ENCODE assay signal across 14 cellular contexts in the genomic region with DNA sequence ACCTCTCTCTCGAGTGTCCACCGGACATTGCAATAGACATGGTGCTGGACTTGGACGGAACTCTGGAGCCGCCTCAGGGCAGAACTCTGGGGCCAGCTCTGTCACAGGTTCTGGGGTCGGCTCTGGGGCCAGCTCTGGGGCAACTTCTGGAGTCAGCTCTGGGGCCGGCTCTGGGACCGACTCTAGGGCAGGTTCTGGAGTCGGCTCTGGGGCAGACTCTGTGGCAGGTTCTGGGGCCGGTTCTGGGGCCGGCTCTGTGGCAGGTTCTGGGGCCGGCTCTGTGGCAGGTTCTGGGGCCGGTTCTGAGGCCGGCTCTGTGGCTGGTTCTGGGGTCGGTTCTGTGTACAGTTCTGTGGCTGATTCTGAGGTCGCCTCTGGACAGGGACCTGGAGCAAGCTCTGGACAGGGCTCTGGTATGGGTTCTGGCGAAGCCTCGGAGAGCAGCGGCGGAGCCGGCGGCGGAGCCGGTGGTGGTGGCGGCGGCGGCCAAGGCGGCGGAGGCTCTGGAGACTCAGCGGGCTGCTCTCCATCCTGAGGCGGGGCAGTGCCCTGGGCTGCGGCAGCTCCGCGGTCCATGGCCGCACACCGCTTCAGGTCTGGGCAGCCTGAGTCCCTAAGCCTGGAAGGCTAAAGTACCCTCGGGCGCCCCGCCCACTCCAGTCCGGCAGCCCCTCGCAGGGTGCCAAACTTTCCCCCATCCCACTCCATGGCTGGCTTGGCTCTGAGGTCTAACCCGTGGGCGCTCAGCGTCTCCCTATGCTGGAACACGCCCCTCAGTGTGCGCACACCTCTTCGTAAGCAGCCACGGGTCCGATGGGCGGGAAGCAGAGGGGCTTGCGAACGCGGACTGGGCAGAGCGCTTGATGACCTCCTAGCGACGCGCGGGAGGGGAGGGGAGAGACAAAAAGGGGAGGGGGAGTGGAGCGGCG. TPM values are rescaled to one million over a fixed set of nuclear protein-coding genes. Genes with fewer than 3 reads are reported as not detected.
DNase-seq lines count a peak whose midpoint lies in the region; ATAC-seq, FAIRE-seq and TF ChIP-seq lines count a peak whose summit lies in the region.
"Had no signal": no experiment of that assay in that cellular context is flagged by ENCODE, and none has a peak within 500 bp of the region (broad histone marks: within the 10 kb centered on the region; RNA-seq: fewer than 3 reads in every experiment).

A gene with protein sequence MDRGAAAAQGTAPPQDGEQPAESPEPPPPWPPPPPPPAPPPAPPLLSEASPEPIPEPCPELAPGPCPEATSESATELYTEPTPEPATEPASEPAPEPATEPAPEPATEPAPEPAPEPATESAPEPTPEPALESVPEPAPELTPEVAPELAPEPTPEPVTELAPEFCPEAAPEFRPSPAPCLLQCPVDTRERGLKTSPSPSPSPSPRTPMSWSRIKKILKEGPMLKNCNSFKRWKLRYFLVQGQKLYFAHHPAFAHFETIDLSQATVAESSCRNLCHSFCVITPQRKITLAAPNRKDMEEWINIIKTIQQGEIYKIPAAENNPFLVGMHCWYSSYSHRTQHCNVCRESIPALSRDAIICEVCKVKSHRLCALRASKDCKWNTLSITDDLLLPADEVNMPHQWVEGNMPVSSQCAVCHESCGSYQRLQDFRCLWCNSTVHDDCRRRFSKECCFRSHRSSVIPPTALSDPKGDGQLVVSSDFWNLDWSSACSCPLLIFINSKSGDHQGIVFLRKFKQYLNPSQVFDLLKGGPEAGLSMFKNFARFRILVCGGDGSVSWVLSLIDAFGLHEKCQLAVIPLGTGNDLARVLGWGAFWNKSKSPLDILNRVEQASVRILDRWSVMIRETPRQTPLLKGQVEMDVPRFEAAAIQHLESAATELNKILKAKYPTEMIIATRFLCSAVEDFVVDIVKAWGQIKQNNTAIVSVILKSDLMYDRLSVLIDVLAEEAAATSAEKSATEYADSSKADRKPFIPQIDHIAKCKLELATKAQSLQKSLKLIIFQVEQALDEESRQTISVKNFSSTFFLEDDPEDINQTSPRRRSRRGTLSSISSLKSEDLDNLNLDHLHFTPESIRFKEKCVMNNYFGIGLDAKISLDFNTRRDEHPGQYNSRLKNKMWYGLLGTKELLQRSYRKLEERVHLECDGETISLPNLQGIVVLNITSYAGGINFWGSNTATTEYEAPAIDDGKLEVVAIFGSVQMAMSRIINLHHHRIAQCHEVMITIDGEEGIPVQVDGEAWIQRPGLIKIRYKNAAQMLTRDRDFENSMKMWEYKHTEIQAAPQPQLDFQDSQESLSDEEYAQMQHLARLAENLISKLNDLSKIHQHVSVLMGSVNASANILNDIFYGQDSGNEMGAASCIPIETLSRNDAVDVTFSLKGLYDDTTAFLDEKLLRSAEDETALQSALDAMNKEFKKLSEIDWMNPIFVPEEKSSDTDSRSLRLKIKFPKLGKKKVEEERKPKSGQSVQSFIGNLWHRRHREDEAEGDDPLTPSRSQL (minus strand): TSS at position 723 of the 929 bp plus-strand sequence. CDS start 147 bp downstream, at position 576.

- no CpG with 5 or more reads among the region's 59 CpGs for WGBS in H1 (ENCODE audit: extremely low coverage in 1 of 2, insufficient coverage in 1 of 2, insufficient read length in 1 of 2, insufficient replicate concordance in 2 of 2, low coverage in 1 of 2, low lambda C conversion rate in 2 of 2, missing lambda C conversion rate in 1 of 2), 2 experiments

- H3K4me3 ChIP-seq in BE2C (ENCODE audit: low read depth, low read length) = peak within 1 kb of the TSS; percentile 48
- peak within 1 kb of the TSS; percentile 57 for H3K4me3 ChIP-seq in HUES6 (ENCODE audit: low read depth, low read length)
- H3K4me3 ChIP-seq in H1 (ENCODE audit: extremely low read depth in 1 of 4, insufficient read depth in 2 of 4, low read depth in 3 of 4, low read length in 4 of 4) = peak within 1 kb of the TSS; percentile 48 to 70 (median 51)

- no peak within 1 kb of the TSS for H2BK5ac ChIP-seq in H1 (ENCODE audit: low read depth, low read length)

- peaks cover 0 to 3% of the 10 kb centered on the region in 2 experiments for H4K20me1 ChIP-seq in H1 (replicated peaks in 1 of 2; ENCODE audit: control insufficient read depth in 1 of 2, insufficient read depth in 2 of 2, low read length in 2 of 2)

- no peak for TF ChIP-seq EP300 in H1 (IDR thresholded peaks at IDR 0.05; ENCODE audit: borderline replicate concordance in 1 of 2, low read depth in 2 of 2, low read length in 2 of 2)

- H3K4me1 Mint-ChIP-seq in natural killer cell = peaks cover 8 to 19% of the 10 kb centered on the region in 2 donors

- H3K79me2 ChIP-seq in H1 (ENCODE audit: control insufficient read depth in 1 of 2, insufficient read depth in 2 of 2, low read length in 2 of 2) = no peaks in the 10 kb centered on the region

- intact Hi-C loops in natural killer cell (cut with micrococcal nuclease) = no loop called here

- no peak within 1 kb of the TSS for H4K8ac ChIP-seq in H1 (ENCODE audit: extremely low read depth, insufficient read depth, low read length)

- peaks cover 28 to 63% of the 10 kb centered on the region in 2 donors for H3K27me3 Mint-ChIP-seq in natural killer cell (ENCODE audit: low read depth in 2 of 2)

- TF ChIP-seq POLR2A in H1 (IDR thresholded peaks at IDR 0.05; ENCODE audit: control extremely low read depth in 1 of 2, low read depth in 2 of 2, low read length in 2 of 2) = no peak

- H2BK15ac ChIP-seq in H1 (ENCODE audit: low read length) = no peak within 1 kb of the TSS

- no peaks in the 10 kb centered on the region for H3K36me3 ChIP-seq in BE2C
- H3K36me3 ChIP-seq in HUES6 (ENCODE audit: control insufficient read depth, insufficient read depth, low read length) = no peaks in the 10 kb centered on the region
- H3K36me3 ChIP-seq in H1 (ENCODE audit: control insufficient read depth in 2 of 4, insufficient read depth in 4 of 4, low read length in 3 of 4) = no peaks in the 10 kb centered on the region
- H3K36me3 ChIP-seq: tibial artery had no signal

- no peak within 1 kb of the TSS for H4K91ac ChIP-seq in H1 (replicated peaks; ENCODE audit: insufficient read length, low read length)

- H2AK5ac ChIP-seq in H1 (ENCODE audit: low read depth, low read length) = no peak within 1 kb of the TSS

- peak within 1 kb of the TSS; percentile 91 to 99 for H3K4me2 ChIP-seq in H1 (ENCODE audit: insufficient read depth in 1 of 2, low read depth in 2 of 2, low read length in 2 of 2)

- ATAC-seq in natural killer cell (peak; percentile 59 to 71 (median 67)), HG03432 (IDR thresholded peaks at IDR 0.05; ENCODE audit: unreplicated experiment) (no peak), HG02642 (IDR thresholded peaks at IDR 0.05; ENCODE audit: poor library complexity, unreplicated experiment) (no peak)

- no peaks in the 10 kb centered on the region for H3K79me1 ChIP-seq in H1 (ENCODE audit: low read depth, low read length)

- H2BK20ac ChIP-seq in H1 (ENCODE audit: low read length) = no peak within 1 kb of the TSS

- no peak within 1 kb of the TSS for H4K5ac ChIP-seq in H1 (ENCODE audit: insufficient read length, low read depth, low read length)

- no peak within 1 kb of the TSS for H3K14ac ChIP-seq in H1 (ENCODE audit: insufficient read length)

- H3K4ac ChIP-seq in H1 (replicated peaks; ENCODE audit: insufficient read length, low read depth, low read length) = no peak within 1 kb of the TSS

- H3K18ac ChIP-seq in H1 (ENCODE audit: extremely low read depth, low read length) = no peak within 1 kb of the TSS; the same call in 1 of the 2 replicates

- H3K23me2 ChIP-seq in H1 (ENCODE audit: low read depth, low read length) = peaks cover 17% of the 10 kb centered on the region; the same call in 1 of the 2 replicates

- H3K9me3 Mint-ChIP-seq in natural killer cell = no peaks in the 10 kb centered on the region

- no peak for FAIRE-seq in H1 (lab: Jason Lieb, UNC)
- no peak for FAIRE-seq in RCC 7860 (lab: Jason Lieb, UNC)
- FAIRE-seq: TTC549 had no signal

- peak within 1 kb of the TSS; percentile 78 for H3K4me3 Mint-ChIP-seq in natural killer cell

- H3K27ac ChIP-seq in HUES6 (ENCODE audit: low read depth, low read length) (no peak within 1 kb of the TSS), H1 (ENCODE audit: low read depth, low read length) (no peak within 1 kb of the TSS)
- H3K27ac ChIP-seq: tibial artery had no signal

- H3K27me3 ChIP-seq in BE2C (peaks cover 28% of the 10 kb centered on the region), HUES6 (ENCODE audit: control insufficient read depth, insufficient read depth, low read length) (peaks cover 98% of the 10 kb centered on the region), H1 (replicated peaks in 1 of 4; ENCODE audit: control insufficient read depth in 3 of 4, extremely low read depth in 1 of 4, insufficient read depth in 3 of 4, low read length in 3 of 4) (peaks cover 1 to 38% (median 29%) of the 10 kb centered on the region in 4 experiments; a peak in 6 of 7 replicates)

- CTCF ChIA-PET in H1 (lab: Charles Lee; ENCODE audit: partially characterized antibody) = no interaction called here

- no peak within 1 kb of the TSS for H3K27ac Mint-ChIP-seq in natural killer cell
- H3K27ac Mint-ChIP-seq: CD4-positive, alpha-beta memory T cell had no signal

- H3K4me1 ChIP-seq in BE2C (no peaks in the 10 kb centered on the region; the same call in 1 of the 2 replicates), HUES6 (ENCODE audit: control insufficient read depth, insufficient read depth, low read length) (peaks cover 28% of the 10 kb centered on the region; the same call in 1 of the 2 replicates), H1 (replicated peaks in 1 of 4; ENCODE audit: control insufficient read depth in 3 of 4, insufficient read depth in 4 of 4, low read length in 3 of 4) (peaks cover 0 to 10% (median 2%) of the 10 kb centered on the region in 4 experiments; a peak in 3 of 7 replicates)

- H3K36me3 Mint-ChIP-seq in natural killer cell = no peaks in the 10 kb centered on the region
- H3K36me3 Mint-ChIP-seq: CD4-positive, alpha-beta memory T cell; naive B cell had no signal

- H3K9ac ChIP-seq in HUES6 (ENCODE audit: low read length) (no peak within 1 kb of the TSS), H1 (replicated peaks in 1 of 4; ENCODE audit: extremely low read depth in 1 of 4, low read depth in 3 of 4, low read length in 3 of 4) (no peak within 1 kb of the TSS; a peak in 1 of 7 replicates)

- no peak within 1 kb of the TSS for H2AFZ ChIP-seq in H1 (ENCODE audit: low read length)

- H2BK12ac ChIP-seq in H1 (ENCODE audit: low read depth, low read length) = no peak within 1 kb of the TSS

- DNase-seq in BE2C (peak; percentile 76), H1 (ENCODE audit: low read depth in 1 of 2, low spot score in 2 of 2) (peak in 1 of 2 experiments; percentile 76), natural killer cell (peak; percentile 17), RCC 7860 (ENCODE audit: low spot score) (no peak), DMS153 treated with DMSO at 0.1 percent for 48 hours (lab: John Stamatoyannopoulos, UW; ENCODE audit: unreplicated experiment) (no peak)
- DNase-seq: activated T-cell treated with anti-CD3 and anti-CD28 coated beads, Interleukin-2, amount 50 U/mL, for 1 hour; CD4-positive, alpha-beta memory T cell; naive B cell; tibial artery had no signal

- POLR2A ChIA-PET in H1 (lab: Charles Lee; ENCODE audit: partially characterized antibody) = interaction anchor here (0.6 kb wide), 1 partner anchor 280 kb away, joined by 3 read pairs; no protein-coding TSS in a partner anchor

- no peaks in the 10 kb centered on the region for H3K9me3 ChIP-seq in BE2C
- no peaks in the 10 kb centered on the region for H3K9me3 ChIP-seq in HUES6 (ENCODE audit: control insufficient read depth, insufficient read depth, low read depth, low read length)
- H3K9me3 ChIP-seq in H1 (ENCODE audit: insufficient read depth in 2 of 2, low read depth in 1 of 2, low read length in 1 of 2) = no peaks in the 10 kb centered on the region
- H3K9me3 ChIP-seq: tibial artery had no signal

- H3K23ac ChIP-seq in H1 (ENCODE audit: insufficient read length) = no peak within 1 kb of the TSS

- no peak within 1 kb of the TSS for H3K56ac ChIP-seq in H1 (replicated peaks; ENCODE audit: insufficient read length, low read depth, low read length)

- no peak for TF ChIP-seq CTCF in BE2C (IDR thresholded peaks at IDR 0.05; ENCODE audit: low read depth, low read length)
- TF ChIP-seq CTCF in H1 (IDR thresholded peaks at IDR 0.05; ENCODE audit: control extremely low read depth in 1 of 3, insufficient read depth in 1 of 3, low read depth in 1 of 3, low read length in 3 of 3) = no peak
- TF ChIP-seq CTCF in natural killer cell (IDR thresholded peaks at IDR 0.05) = no peak

- no peak within 1 kb of the TSS for H2BK120ac ChIP-seq in H1 (replicated peaks; ENCODE audit: low read depth, low read length)

- no peak for TF ChIP-seq RAD21 in H1 (IDR thresholded peaks at IDR 0.05 in 1 of 2, conservative IDR thresholded peaks at IDR 0.05 in 1 of 2; ENCODE audit: low read depth in 2 of 2, low read length in 2 of 2)

RNA-seq across cellular contexts. Expression of the gene that starts here (rescaled TPM):
- 1.0 TPM for polyA plus RNA-seq in BE2C (2012; ENCODE audit: insufficient read depth, insufficient read length, low read depth)
- total RNA-seq in H1 (2021; fragmentation: NEBNext Ultra II Directional; extraction: Animal tissue kit (Norgen Biotek cat#: 25700)) = 17.7 and 19.2 TPM in 2 replicates
- 3.2 and 4.9 TPM in 2 replicates for polyA plus RNA-seq in H1 (2011; rRNA removed)
- 4.1 TPM for polyA plus RNA-seq in H1 (2011; cell fraction: cytosol; rRNA removed)
- polyA plus RNA-seq in H1 (2011; cell fraction: nucleus; rRNA removed) = 3.9 TPM
- polyA plus RNA-seq in H1 (2012, experiment 1 of 2) = 5.6 to 10.5 TPM (median 7.3 TPM) in 4 replicates
- 0.81 TPM for polyA plus RNA-seq in H1 (2012, experiment 2 of 2)
- 9.8 TPM for polyA plus RNA-seq in H1 (2013, experiment 1 of 2)
- 9.7 TPM for polyA plus RNA-seq in H1 (2013, experiment 2 of 2)
- 10.3 and 14.2 TPM in 2 replicates for polyA minus RNA-seq in H1 (2011; rRNA and poly(A)+ RNA removed)
- polyA minus RNA-seq in H1 (2011; cell fraction: cytosol; rRNA and poly(A)+ RNA removed) = 6.9 TPM
- polyA minus RNA-seq in H1 (2011; cell fraction: nucleus; rRNA and poly(A)+ RNA removed) = 8.7 TPM
- 10 to 100 TPM in 1 of 3 donors, 1 to 10 TPM in 2; 8.8 to 11.4 (median 9.7) TPM for total RNA-seq in natural killer cell
- total RNA-seq: CD4-positive, alpha-beta memory T cell; glomerular endothelial cell had no signal
- polyA plus RNA-seq: CD4-positive, alpha-beta memory T cell had no signal

Comparison
In these comparisons a context has a peak if more than half of its experiments do, and no peak if none do; other contexts are left out.
1. DNase-seq: peak in BE2C (single experiment) and natural killer cell (single experiment); none in RCC 7860 (single experiment) and DMS153 treated with DMSO at 0.1 percent for 48 hours (single experiment).
2. ATAC-seq: peak in natural killer cell (3 of 3); none in HG03432 (single experiment) and HG02642 (single experiment).
3. Peak in every context shown above with its lines, with median percentiles within 50 percentile points of each other: H3K4me3 ChIP-seq.